ENCODE assay signal across 8 cellular contexts in the genomic region with DNA sequence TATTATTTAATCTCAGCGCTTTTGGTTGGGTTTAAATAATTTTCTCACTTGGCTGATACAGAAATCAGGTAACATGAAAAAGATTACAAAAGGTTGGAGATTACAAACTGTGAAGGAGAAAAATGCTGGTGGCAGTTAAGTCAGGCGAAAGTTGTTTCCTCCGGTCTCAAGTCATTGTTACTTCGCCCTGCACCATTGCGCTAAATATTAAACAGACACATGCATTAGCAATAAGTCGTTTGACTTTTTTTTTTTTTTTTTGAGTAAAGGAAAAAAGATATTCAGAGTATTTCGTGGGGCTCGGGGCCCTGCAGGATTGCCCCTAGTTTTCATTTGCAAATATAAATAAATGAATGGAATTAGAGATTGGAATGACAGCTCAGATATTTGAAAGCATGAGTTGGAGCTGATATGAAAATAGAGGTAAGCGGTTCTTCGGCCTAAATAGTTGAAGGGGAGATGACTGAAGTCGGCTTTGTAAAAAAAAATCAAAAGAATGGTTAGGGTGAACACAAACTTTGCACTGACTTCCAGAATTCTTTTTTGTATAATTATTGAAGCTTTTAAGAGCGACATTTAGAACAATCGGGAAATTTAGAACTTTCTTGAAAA.
DNase-seq lines count a peak whose midpoint lies in the region; ATAC-seq and TF ChIP-seq lines count a peak whose summit lies in the region.

No MANE protein-coding gene starts in this region.

- peaks cover 4% of the 10 kb centered on the region for H3K4me1 ChIP-seq in effector memory CD4-positive, alpha-beta T cell (ENCODE audit: control insufficient read depth, insufficient read depth, low read length, poor library complexity, severe bottlenecking)
- peaks cover 38 to 46% of the 10 kb centered on the region in 2 experiments for H3K4me1 ChIP-seq in neutrophil (ENCODE audit: control insufficient read depth in 1 of 2, insufficient read depth in 1 of 2, low read depth in 1 of 2, low read length in 1 of 2)

- peak overlapping the region; percentile 60 for H3K27ac ChIP-seq in effector memory CD4-positive, alpha-beta T cell (ENCODE audit: insufficient read depth, low read length, poor library complexity, severe bottlenecking)
- H3K27ac ChIP-seq in neutrophil, result peak overlapping the region; percentile 86

- TF ChIP-seq CTCF in neutrophil (IDR thresholded peaks at IDR 0.05), result no peak

- peak overlapping the region; percentile 72 for H3K4me3 ChIP-seq in effector memory CD4-positive, alpha-beta T cell (ENCODE audit: insufficient read depth, low read depth, low read length, poor library complexity, severe bottlenecking)
- peak overlapping the region; percentile 74 to 81 for H3K4me3 ChIP-seq in neutrophil (ENCODE audit: low read depth in 1 of 2, low read length in 1 of 2)

- H3K27me3 ChIP-seq in effector memory CD4-positive, alpha-beta T cell (replicated peaks; ENCODE audit: control insufficient read depth, insufficient read depth, low read length, poor library complexity, severe bottlenecking), result no peaks in the 10 kb centered on the region
- H3K27me3 ChIP-seq in neutrophil, result no peaks in the 10 kb centered on the region

- H3K36me3 ChIP-seq in effector memory CD4-positive, alpha-beta T cell (ENCODE audit: control insufficient read depth, insufficient read depth, low read length), result no peaks in the 10 kb centered on the region
- no peaks in the 10 kb centered on the region for H3K36me3 ChIP-seq in neutrophil

- no peak for ATAC-seq in HG03457 (IDR thresholded peaks at IDR 0.05; ENCODE audit: unreplicated experiment)

- DNase-seq in EL (peak; percentile 9), NCI-H526 treated with DMSO at 0.1 percent for 48 hours (lab: John Stamatoyannopoulos, UW) (peak; percentile 55), hepatic stellate cell (ENCODE audit: low spot score) (no peak), NCI-H146 (lab: John Stamatoyannopoulos, UW) (no peak)
- DNase-seq in effector memory CD4-positive, alpha-beta T cell, result no peak
- DNase-seq in central memory CD4-positive, alpha-beta T cell, result no peak

- no peaks in the 10 kb centered on the region for H3K9me3 ChIP-seq in effector memory CD4-positive, alpha-beta T cell (ENCODE audit: control insufficient read depth, low read length)
- no peaks in the 10 kb centered on the region for H3K9me3 ChIP-seq in neutrophil

Comparison
In these comparisons a context has a peak if more than half of its experiments do, and no peak if none do; other contexts are left out.
1. DNase-seq: peak in EL (single experiment) and NCI-H526 treated with DMSO at 0.1 percent for 48 hours (single experiment); none in effector memory CD4-positive, alpha-beta T cell (0 of 3), central memory CD4-positive, alpha-beta T cell (single experiment), hepatic stellate cell (single experiment) and NCI-H146 (single experiment).